In the genomic region with DNA sequence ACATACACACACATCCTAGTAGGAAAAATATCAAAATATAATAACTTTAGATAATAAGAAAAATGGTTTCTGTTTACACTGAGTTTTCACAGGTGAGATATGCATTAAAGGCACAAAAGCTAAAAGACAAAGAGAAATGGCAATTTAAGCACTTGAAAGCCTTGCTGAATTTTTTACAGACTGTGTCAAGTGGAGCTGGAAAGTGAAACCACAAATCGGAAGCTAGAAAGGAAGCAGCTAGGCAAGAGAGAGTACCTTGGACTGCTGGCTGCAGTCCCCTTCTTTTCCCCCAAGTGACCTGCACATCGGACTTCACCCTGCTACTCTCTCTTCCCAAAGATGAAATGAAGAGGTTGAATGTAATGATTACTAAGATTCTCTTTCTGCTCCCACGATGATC, we compare ENCODE assay signal across 10 cellular contexts.
DNase-seq lines count a peak whose midpoint lies in the region; ATAC-seq and TF ChIP-seq lines count a peak whose summit lies in the region.
"Had no signal": no experiment of that assay in that cellular context is flagged by ENCODE, and none has a peak within 500 bp of the region (broad histone marks: within the 10 kb centered on the region; RNA-seq: fewer than 3 reads in every experiment).

No MANE protein-coding gene starts in this region.

- H3K27me3 Mint-ChIP-seq in T-cell, result peaks cover 5 to 8% of the 10 kb centered on the region in 2 donors
- peaks cover 4% of the 10 kb centered on the region for H3K27me3 Mint-ChIP-seq in CD4-positive, alpha-beta T cell

- H3K27me3 ChIP-seq in CD4-positive, alpha-beta T cell (ENCODE audit: control insufficient read depth, insufficient read depth, low read length), result peaks cover under 1% of the 10 kb centered on the region

- H3K9me3 Mint-ChIP-seq in T-cell, result no peaks in the 10 kb centered on the region
- no peaks in the 10 kb centered on the region for H3K9me3 Mint-ChIP-seq in CD4-positive, alpha-beta T cell

- ATAC-seq in T-cell (replicated peaks in 1 of 4), result peak in 1 of 4 experiments; percentile 17
- peak; percentile 60 to 67 for ATAC-seq in left cardiac atrium
- no peak for ATAC-seq in CD4-positive, alpha-beta T cell (ENCODE audit: poor library complexity)
- ATAC-seq in activated CD4-positive, CD25-positive, alpha-beta regulatory T cell treated with anti-CD3 and anti-CD28 coated beads, Interleukin-2, amount 50 U/mL, for 24 hours, result no peak

- TF ChIP-seq CTCF in CD4-positive, alpha-beta T cell (IDR thresholded peaks at IDR 0.05), result no peak

- no peaks in the 10 kb centered on the region for H3K36me3 Mint-ChIP-seq in T-cell
- no peaks in the 10 kb centered on the region for H3K36me3 Mint-ChIP-seq in CD4-positive, alpha-beta T cell (ENCODE audit: low read depth)

- CTCF ChIA-PET in T-cell (lab: Charles Lee), result interaction anchor here (0.5 to 0.6 kb wide), 2 partner anchors 176 to 414 kb away, joined by 3 to 6 read pairs; no protein-coding TSS in a partner anchor
- CTCF ChIA-PET in CD4-positive, alpha-beta T cell (lab: Charles Lee), result no interaction called here

- intact Hi-C loops in left cardiac atrium (cut with DNase I), result no loop called here
- intact Hi-C loops in CD4-positive, alpha-beta T cell (cut with DNase I, micrococcal nuclease), result no loop called here

- no peaks in the 10 kb centered on the region for H3K9me3 ChIP-seq in CD4-positive, alpha-beta T cell (ENCODE audit: control insufficient read depth, low read length)

- H3K27ac Mint-ChIP-seq in T-cell, result no peak overlapping the region
- no peak overlapping the region for H3K27ac Mint-ChIP-seq in CD4-positive, alpha-beta T cell

- H3K27ac ChIP-seq in CD4-positive, alpha-beta T cell (ENCODE audit: low read depth, low read length), result no peak overlapping the region

- peaks cover 0 to 17% (median 6%) of the 10 kb centered on the region in 3 donors for H3K4me1 Mint-ChIP-seq in T-cell
- H3K4me1 Mint-ChIP-seq in CD4-positive, alpha-beta T cell (ENCODE audit: low read depth), result peaks cover 16% of the 10 kb centered on the region

- peak overlapping the region; percentile 12 for H3K4me3 ChIP-seq in skeletal muscle cell (ENCODE audit: low read depth, low read length)

- DNase-seq in H4 (ENCODE audit: low spot score) (peak; percentile 6), T-cell (no peak), left cardiac atrium (no peak), skeletal muscle cell (ENCODE audit: low read depth) (no peak), NCI-H1930 (lab: John Stamatoyannopoulos, UW) (no peak)
- no peak for DNase-seq in CD4-positive, alpha-beta T cell
- DNase-seq: caudate nucleus, islet precursor cell, NCI-H69 had no signal

- peak overlapping the region; percentile 3 to 66 (median 19) for H3K4me3 Mint-ChIP-seq in T-cell
- H3K4me3 Mint-ChIP-seq in CD4-positive, alpha-beta T cell, result no peak overlapping the region

- POLR2A ChIA-PET in T-cell (lab: Charles Lee), result no interaction called here
- POLR2A ChIA-PET in CD4-positive, alpha-beta T cell (lab: Charles Lee), result no interaction called here

Comparison
In these comparisons a context has a peak if more than half of its experiments do, and no peak if none do; other contexts are left out.
1. ATAC-seq: peak in left cardiac atrium (2 of 2); none in CD4-positive, alpha-beta T cell (single experiment) and activated CD4-positive, CD25-positive, alpha-beta regulatory T cell treated with anti-CD3 and anti-CD28 coated beads, Interleukin-2, amount 50 U/mL, for 24 hours (0 of 2).